In the genomic region with DNA sequence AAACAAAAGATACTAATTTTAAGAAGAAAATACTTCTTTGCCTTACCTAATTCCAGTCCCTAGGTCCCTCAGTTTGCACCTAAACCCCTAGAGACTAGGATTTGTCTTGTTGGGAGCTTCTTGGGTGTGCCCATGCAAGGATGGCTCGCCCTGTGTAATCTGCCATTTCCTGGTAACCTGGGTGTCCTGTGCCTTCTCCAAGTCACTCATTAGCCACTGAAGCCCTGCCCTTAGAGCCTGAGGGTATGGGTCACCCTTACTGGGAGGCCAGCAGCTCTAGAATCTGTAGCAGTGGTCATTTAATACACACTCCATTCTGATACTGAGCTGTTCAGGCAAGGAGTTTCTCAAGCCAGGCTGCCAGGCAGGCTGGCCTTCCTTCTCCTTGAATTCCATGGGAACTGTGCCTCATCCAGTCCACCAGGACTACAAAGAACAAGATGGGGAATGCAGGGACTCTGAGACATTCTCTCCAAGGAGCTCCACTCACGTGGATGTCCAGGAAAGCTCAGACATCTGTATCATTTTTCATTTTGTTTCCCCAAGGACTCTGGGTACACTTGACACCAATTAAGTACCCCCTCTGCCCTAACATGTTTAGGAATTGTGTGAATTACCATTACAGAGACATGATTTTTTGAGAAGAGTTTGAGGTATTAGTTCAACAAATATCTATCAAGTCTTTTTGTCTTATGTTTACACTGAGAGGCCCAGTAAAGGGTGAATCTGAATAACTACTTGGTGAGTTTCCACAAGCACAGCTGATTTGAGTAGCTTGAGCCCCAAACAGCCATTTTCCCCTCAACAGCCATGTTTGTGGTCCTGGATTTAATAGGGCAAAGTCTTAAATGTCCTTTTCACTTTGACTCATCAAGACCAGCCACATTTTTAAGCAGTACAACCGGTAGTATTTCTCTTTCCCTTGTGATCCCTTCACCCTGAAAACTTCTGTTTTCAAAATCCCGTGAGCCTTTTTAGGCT, we compare ENCODE assay signal across 1 cellular context.
TF ChIP-seq lines count a peak whose summit lies in the region.

No MANE protein-coding gene starts in this region.

TF ChIP-seq in H1, 55 proteins besides CTCF, POLR2A, EP300 and RAD21:
- TF ChIP-seq KDM1A (IDR thresholded peaks at IDR 0.05; ENCODE audit: borderline replicate concordance, low read length) (no peak), RXRA (IDR thresholded peaks at IDR 0.05; ENCODE audit: insufficient read depth, low read depth, low read length) (no peak), POLR2AphosphoS5 (IDR thresholded peaks at IDR 0.05; ENCODE audit: low read depth, low read length) (no peak), CEBPB (IDR thresholded peaks at IDR 0.05; ENCODE audit: low read depth, low read length) (no peak), FOSL1 (IDR thresholded peaks at IDR 0.05; ENCODE audit: insufficient read depth, low read depth, low read length) (no peak), SIRT6 (IDR thresholded peaks at IDR 0.05; ENCODE audit: low read length) (no peak), JUND (IDR thresholded peaks at IDR 0.05; ENCODE audit: low read length) (no peak), CREB1 (IDR thresholded peaks at IDR 0.05) (no peak), HDAC2 (IDR thresholded peaks at IDR 0.05; ENCODE audit: borderline replicate concordance in 1 of 2, low read depth in 2 of 2, low read length in 2 of 2) (no peak), NRF1 (IDR thresholded peaks at IDR 0.05; ENCODE audit: low read depth, low read length) (no peak), BCL11A (IDR thresholded peaks at IDR 0.05; ENCODE audit: low read depth in 2 of 2, low read length in 2 of 2) (no peak), SAP30 (IDR thresholded peaks at IDR 0.05; ENCODE audit: insufficient read depth, insufficient replicate concordance, low read length) (no peak), YY1 (IDR thresholded peaks at IDR 0.05; ENCODE audit: low read depth, low read length) (no peak)
- TF ChIP-seq, protein P1, sequence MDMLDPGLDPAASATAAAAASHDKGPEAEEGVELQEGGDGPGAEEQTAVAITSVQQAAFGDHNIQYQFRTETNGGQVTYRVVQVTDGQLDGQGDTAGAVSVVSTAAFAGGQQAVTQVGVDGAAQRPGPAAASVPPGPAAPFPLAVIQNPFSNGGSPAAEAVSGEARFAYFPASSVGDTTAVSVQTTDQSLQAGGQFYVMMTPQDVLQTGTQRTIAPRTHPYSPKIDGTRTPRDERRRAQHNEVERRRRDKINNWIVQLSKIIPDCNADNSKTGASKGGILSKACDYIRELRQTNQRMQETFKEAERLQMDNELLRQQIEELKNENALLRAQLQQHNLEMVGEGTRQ (IDR thresholded peaks at IDR 0.05; ENCODE audit: low read length) = no peak
